ENCODE assay signal across 27 cellular contexts in the genomic region with DNA sequence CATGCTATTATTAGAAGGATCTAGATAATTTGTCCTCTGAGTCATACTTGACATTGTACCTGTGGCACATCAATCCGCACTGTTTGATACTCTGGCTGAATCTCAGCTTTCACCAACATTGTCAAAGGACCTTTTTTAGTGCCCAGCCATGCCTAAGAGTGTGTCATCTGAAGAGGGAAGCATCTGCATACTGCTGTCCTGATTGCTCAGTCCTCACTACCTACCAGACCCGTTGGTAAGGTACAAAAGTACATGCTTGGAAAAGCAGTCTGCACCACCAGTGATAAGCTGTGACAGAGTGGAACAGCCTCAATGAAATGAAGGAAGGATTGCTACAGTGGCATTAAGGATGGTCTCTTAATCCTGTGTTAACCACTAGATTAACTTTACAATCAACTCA. TPM values are rescaled to one million over a fixed set of nuclear protein-coding genes. Genes with fewer than 3 reads are reported as not detected.
DNase-seq lines count a peak whose midpoint lies in the region; ATAC-seq, FAIRE-seq and TF ChIP-seq lines count a peak whose summit lies in the region.
"Had no signal": no experiment of that assay in that cellular context is flagged by ENCODE, and none has a peak within 500 bp of the region (broad histone marks: within the 10 kb centered on the region; RNA-seq: fewer than 3 reads in every experiment).

No MANE protein-coding gene starts in this region.

- no peaks in the 10 kb centered on the region for H3K9me3 Mint-ChIP-seq in activated naive CD8-positive, alpha-beta T cell treated with anti-CD3 and anti-CD28 coated beads for 36 hours
- no peaks in the 10 kb centered on the region for H3K9me3 Mint-ChIP-seq in activated naive CD8-positive, alpha-beta T cell treated with anti-CD3 and anti-CD28 coated beads, Interleukin-2, amount 50 U/mL, for 24 hours
- H3K9me3 Mint-ChIP-seq in brain (no peaks in the 10 kb centered on the region), glutamatergic neuron (ENCODE audit: unreplicated experiment) (no peaks in the 10 kb centered on the region)
- H3K9me3 Mint-ChIP-seq: activated naive CD4-positive, alpha-beta T cell treated with anti-CD3 and anti-CD28 coated beads, Interleukin-2, amount 50 U/mL, for 72 hours; CD4-positive, alpha-beta T cell; central memory CD8-positive, alpha-beta T cell had no signal

- FAIRE-seq in kidney (lab: Jason Lieb, UNC): no peak
- FAIRE-seq: A549 had no signal

- intact Hi-C loops in stomach (cut with DNase I; ENCODE audit: low total_unique reads): no loop called here
- intact Hi-C loops in kidney (cut with DNase I): no loop called here

- H3K36me3 ChIP-seq in stomach (peaks cover 18 to 66% (median 58%) of the 10 kb centered on the region in 4 donors), kidney (ENCODE audit: control insufficient read depth in 1 of 2, insufficient read depth in 2 of 2, low read length in 2 of 2) (peaks cover 16 to 31% of the 10 kb centered on the region in 2 donors)

- TF ChIP-seq CTCF in brain (conservative IDR thresholded peaks at IDR 0.05): no peak
- no peak for TF ChIP-seq CTCF in glutamatergic neuron (IDR thresholded peaks at IDR 0.05; ENCODE audit: partially characterized antibody, unreplicated experiment)
- TF ChIP-seq CTCF in stomach (IDR thresholded peaks at IDR 0.05): no peak
- no peak for TF ChIP-seq CTCF in kidney (IDR thresholded peaks at IDR 0.05; ENCODE audit: borderline replicate concordance, extremely low read depth, insufficient read depth)

- no peaks in the 10 kb centered on the region for H3K27me3 ChIP-seq in stomach
- H3K27me3 ChIP-seq: thyroid gland had no signal

- H3K36me3 Mint-ChIP-seq in activated naive CD8-positive, alpha-beta T cell treated with anti-CD3 and anti-CD28 coated beads for 36 hours: peaks cover 30% of the 10 kb centered on the region
- peaks cover 42% of the 10 kb centered on the region for H3K36me3 Mint-ChIP-seq in activated naive CD8-positive, alpha-beta T cell treated with anti-CD3 and anti-CD28 coated beads, Interleukin-2, amount 50 U/mL, for 24 hours (ENCODE audit: low read depth)
- peaks cover 61% of the 10 kb centered on the region for H3K36me3 Mint-ChIP-seq in brain
- no peaks in the 10 kb centered on the region for H3K36me3 Mint-ChIP-seq in glutamatergic neuron (ENCODE audit: unreplicated experiment)
- H3K36me3 Mint-ChIP-seq: activated naive CD4-positive, alpha-beta T cell treated with anti-CD3 and anti-CD28 coated beads, Interleukin-2, amount 50 U/mL, for 72 hours had no signal

- TF ChIP-seq EP300 in stomach (IDR thresholded peaks at IDR 0.05): no peak

- H3K9ac ChIP-seq in kidney (ENCODE audit: low read length in 2 of 2): no peak overlapping the region

- no peak for TF ChIP-seq POLR2A in stomach (IDR thresholded peaks at IDR 0.05)

- H3K4me3 Mint-ChIP-seq in activated naive CD8-positive, alpha-beta T cell treated with anti-CD3 and anti-CD28 coated beads for 36 hours: no peak overlapping the region
- H3K4me3 Mint-ChIP-seq in activated naive CD8-positive, alpha-beta T cell treated with anti-CD3 and anti-CD28 coated beads, Interleukin-2, amount 50 U/mL, for 24 hours: no peak overlapping the region
- H3K4me3 Mint-ChIP-seq in brain: no peak overlapping the region
- no peak overlapping the region for H3K4me3 Mint-ChIP-seq in glutamatergic neuron (ENCODE audit: unreplicated experiment)
- H3K4me3 Mint-ChIP-seq: activated CD4-positive, alpha-beta T cell treated with anti-CD3 and anti-CD28 coated beads for 36 hours; CD4-positive, alpha-beta T cell; central memory CD8-positive, alpha-beta T cell had no signal

- peak overlapping the region in 3 of 5 donors; percentile 52 to 65 (median 62) for H3K27ac ChIP-seq in stomach
- H3K27ac ChIP-seq in kidney (ENCODE audit: low read depth in 2 of 2, low read length in 2 of 2): no peak overlapping the region
- H3K27ac ChIP-seq: A549, thyroid gland had no signal

- H3K4me1 ChIP-seq in stomach (peaks cover 23 to 68% (median 47%) of the 10 kb centered on the region in 4 donors), kidney (ENCODE audit: control insufficient read depth in 1 of 2, insufficient read depth in 1 of 2, low read depth in 1 of 2, low read length in 2 of 2) (peaks cover 0 to 7% of the 10 kb centered on the region in 2 donors)
- H3K4me1 ChIP-seq: A549 had no signal

- no peak overlapping the region for H3K4me3 ChIP-seq in stomach
- no peak overlapping the region for H3K4me3 ChIP-seq in kidney (ENCODE audit: low read length in 2 of 2)
- H3K4me3 ChIP-seq: A549, thyroid gland had no signal

- peaks cover 16% of the 10 kb centered on the region for H3K4me1 Mint-ChIP-seq in activated naive CD8-positive, alpha-beta T cell treated with anti-CD3 and anti-CD28 coated beads for 36 hours
- H3K4me1 Mint-ChIP-seq in activated naive CD8-positive, alpha-beta T cell treated with anti-CD3 and anti-CD28 coated beads, Interleukin-2, amount 50 U/mL, for 24 hours: peaks cover 12% of the 10 kb centered on the region
- H3K4me1 Mint-ChIP-seq in brain (peaks cover 9% of the 10 kb centered on the region), glutamatergic neuron (ENCODE audit: low read depth, unreplicated experiment) (no peaks in the 10 kb centered on the region)
- H3K4me1 Mint-ChIP-seq: central memory CD8-positive, alpha-beta T cell had no signal

- peak overlapping the region; percentile 35 for H3K27ac Mint-ChIP-seq in activated naive CD8-positive, alpha-beta T cell treated with anti-CD3 and anti-CD28 coated beads for 36 hours
- H3K27ac Mint-ChIP-seq in activated naive CD8-positive, alpha-beta T cell treated with anti-CD3 and anti-CD28 coated beads, Interleukin-2, amount 50 U/mL, for 24 hours: no peak overlapping the region
- H3K27ac Mint-ChIP-seq in brain (peak overlapping the region in 3 of 5 experiments; percentile 28 to 79 (median 34)), glutamatergic neuron (ENCODE audit: unreplicated experiment) (peak overlapping the region; percentile 5)
- H3K27ac Mint-ChIP-seq: activated naive CD4-positive, alpha-beta T cell treated with anti-CD3 and anti-CD28 coated beads, Interleukin-2, amount 50 U/mL, for 72 hours; CD4-positive, alpha-beta T cell had no signal

- ATAC-seq in activated naive CD8-positive, alpha-beta T cell treated with anti-CD3 and anti-CD28 coated beads, Interleukin-2, amount 50 U/mL, for 24 hours: no peak
- ATAC-seq: activated CD4-positive, alpha-beta T cell treated with anti-CD3 and anti-CD28 coated beads for 36 hours; activated naive CD4-positive, alpha-beta T cell treated with anti-CD3 and anti-CD28 coated beads, Interleukin-2, amount 50 U/mL, for 72 hours; SK-N-SH treated with all-trans-retinoic acid at 6 μM for 48 hours; stimulated activated naive CD8-positive, alpha-beta T cell treated with anti-CD3 and anti-CD28 coated beads, Interleukin-15, Interleukin-2, amounts not matched to agents 100 U/mL and 50 U/mL, for 24 hours had no signal

- WGBS in stomach, 5 donors: 61 to 67% (median 65%) methylated on average over 2 of the region's 2 CpGs

- no peak for DNase-seq in activated naive CD8-positive, alpha-beta T cell treated with anti-CD3 and anti-CD28 coated beads for 36 hours
- DNase-seq in activated naive CD8-positive, alpha-beta T cell treated with anti-CD3 and anti-CD28 coated beads, Interleukin-2, amount 50 U/mL, for 24 hours: no peak
- DNase-seq in glutamatergic neuron: no peak
- no peak for DNase-seq in stomach
- no peak for DNase-seq in epidermal melanocyte (ENCODE audit: insufficient read length, low spot score)
- DNase-seq in activated CD8-positive, alpha-beta memory T cell treated with anti-CD3 and anti-CD28 coated beads, Interleukin-2, amount 50 U/mL, for 48 hours: no peak
- DNase-seq in kidney: no peak
- DNase-seq: activated CD4-positive, alpha-beta T cell treated with anti-CD3 and anti-CD28 coated beads for 36 hours; AML-193; aorta; CD4-positive, alpha-beta T cell; GOT3; Kasumi-1; left cardiac atrium; mesenchymal stem cell; MV-4-11; NCI-H146; NCI-H2107; NCI-H446 treated with DMSO at 0.1 percent for 48 hours; stimulated activated naive CD8-positive, alpha-beta T cell treated with anti-CD3 and anti-CD28 coated beads, Interleukin-15, Interleukin-2, amounts not matched to agents 100 U/mL and 50 U/mL, for 24 hours; thyroid gland had no signal

- H3K27me3 Mint-ChIP-seq in activated naive CD8-positive, alpha-beta T cell treated with anti-CD3 and anti-CD28 coated beads for 36 hours: no peaks in the 10 kb centered on the region
- no peaks in the 10 kb centered on the region for H3K27me3 Mint-ChIP-seq in activated naive CD8-positive, alpha-beta T cell treated with anti-CD3 and anti-CD28 coated beads, Interleukin-2, amount 50 U/mL, for 24 hours
- no peaks in the 10 kb centered on the region for H3K27me3 Mint-ChIP-seq in brain
- H3K27me3 Mint-ChIP-seq in glutamatergic neuron (ENCODE audit: unreplicated experiment): peaks cover 1% of the 10 kb centered on the region
- H3K27me3 Mint-ChIP-seq: activated CD4-positive, alpha-beta T cell treated with anti-CD3 and anti-CD28 coated beads for 36 hours; CD4-positive, alpha-beta T cell; central memory CD8-positive, alpha-beta T cell had no signal

- no peaks in the 10 kb centered on the region for H3K9me3 ChIP-seq in stomach
- no peaks in the 10 kb centered on the region for H3K9me3 ChIP-seq in kidney (ENCODE audit: control insufficient read depth in 1 of 2, low read length in 2 of 2)
- H3K9me3 ChIP-seq: A549, thyroid gland had no signal

RNA-seq across cellular contexts. Expression of gene SYNC, which starts 17.1 kb away (rescaled TPM):
- total RNA-seq in activated naive CD8-positive, alpha-beta T cell treated with anti-CD3 and anti-CD28 coated beads for 36 hours: not detected
- polyA plus RNA-seq in brain (ENCODE audit: insufficient read depth, low read depth, low replicate concordance): 1.9 TPM
- total RNA-seq in glutamatergic neuron (ENCODE audit: unreplicated experiment): 1.1 TPM
- total RNA-seq in stomach: 10 to 100 TPM; 12.3 to 38.5 (median 22.8) TPM
- polyA plus RNA-seq in stomach: 10 to 100 TPM in 1 of 3 donors, 1 to 10 TPM in 2; 5.5 to 11.6 (median 6.0) TPM
- 5.5 TPM for total RNA-seq in kidney
- 1.4 TPM for polyA plus RNA-seq in kidney (ENCODE audit: insufficient read depth, low read depth, low replicate concordance)
- total RNA-seq: activated CD4-positive, alpha-beta T cell treated with anti-CD3 and anti-CD28 coated beads for 36 hours; activated naive CD4-positive, alpha-beta T cell treated with anti-CD3 and anti-CD28 coated beads, Interleukin-2, amount 50 U/mL, for 72 hours; CD4-positive, alpha-beta T cell; T-helper 2 cell treated with Interferon-gamma antibody and Interleukin-4, amounts not matched to agents 100 ng/mL and 5 ng/mL, for 36 hours had no signal

RNA-seq across cellular contexts. Expression of gene RBBP4, which starts 34.5 kb away (rescaled TPM):
- total RNA-seq in activated naive CD8-positive, alpha-beta T cell treated with anti-CD3 and anti-CD28 coated beads for 36 hours: 100 to 1,000 TPM; 313 to 317 TPM
- polyA plus RNA-seq in brain (ENCODE audit: insufficient read depth, low read depth, low replicate concordance) (166 TPM), stomach (10 to 100 TPM; 38.0 to 56.7 (median 41.4) TPM), kidney (ENCODE audit: insufficient read depth, low read depth, low replicate concordance) (49.5 TPM)
- total RNA-seq in glutamatergic neuron (ENCODE audit: unreplicated experiment) (332 TPM), stomach (100 to 1,000 TPM in 3 of 5 donors, 10 to 100 TPM in 2; 43.2 to 226 (median 160) TPM), kidney (177 TPM)

RNA-seq across cellular contexts. Expression of gene ZBTB8OS, which starts 35.1 kb away (rescaled TPM):
- 10 to 100 TPM; 64.5 to 69.9 TPM for total RNA-seq in activated naive CD8-positive, alpha-beta T cell treated with anti-CD3 and anti-CD28 coated beads for 36 hours
- polyA plus RNA-seq in brain (ENCODE audit: insufficient read depth, low read depth, low replicate concordance): 26.6 TPM
- 63.4 TPM for total RNA-seq in glutamatergic neuron (ENCODE audit: unreplicated experiment)
- total RNA-seq in stomach: 100 to 1,000 TPM in 1 of 5 donors, 10 to 100 TPM in 4; 10.4 to 151 (median 26.3) TPM
- 10 to 100 TPM; 55.0 to 88.6 (median 65.9) TPM for polyA plus RNA-seq in stomach
- 39.0 TPM for total RNA-seq in kidney
- 62.3 TPM for polyA plus RNA-seq in kidney (ENCODE audit: insufficient read depth, low read depth, low replicate concordance)

Comparison
In these comparisons a context has a peak if more than half of its experiments do, and no peak if none do; other contexts are left out.
1. H3K27ac ChIP-seq: peak in stomach (3 of 5); none in kidney (0 of 2).